In genomic region chr4:173213296-173213695, GRCh38 we compare ENCODE assay signal across 25 cellular contexts.
"Had no signal": no experiment of that assay in that cellular context is flagged by ENCODE, and none has a peak within 500 bp of the region (broad histone marks: within the 10 kb centered on the region; RNA-seq: fewer than 3 reads in every experiment).

No MANE protein-coding gene starts in this region.

- H3K4me1 ChIP-seq: upper lobe of right lung had no signal

- H3K4me3 Mint-ChIP-seq: activated B cell treated with CpG ODN at 0.5 μM for 24 hours; activated CD4-positive, alpha-beta memory T cell treated with anti-CD3 and anti-CD28 coated beads for 36 hours; activated CD4-positive, alpha-beta T cell treated with anti-CD3 and anti-CD28 coated beads for 36 hours; activated naive CD8-positive, alpha-beta T cell treated with anti-CD3 and anti-CD28 coated beads, Interleukin-2, amount 10 ng/mL, durations not matched to agents 7 days and 5 days; endodermal cell; immature natural killer cell; naive thymus-derived CD8-positive, alpha-beta T cell had no signal

- H3K9me3 Mint-ChIP-seq: activated B cell treated with CpG ODN at 0.5 μM for 24 hours; activated CD4-positive, alpha-beta memory T cell treated with anti-CD3 and anti-CD28 coated beads for 36 hours; activated naive CD8-positive, alpha-beta T cell treated with anti-CD3 and anti-CD28 coated beads, Interleukin-2, amount 10 ng/mL, durations not matched to agents 7 days and 5 days; endodermal cell; immature natural killer cell; naive thymus-derived CD8-positive, alpha-beta T cell had no signal

- H3K4me2 ChIP-seq: hepatocyte had no signal

- H3K27ac Mint-ChIP-seq: activated B cell treated with CpG ODN at 0.5 μM for 24 hours; activated CD4-positive, alpha-beta memory T cell treated with anti-CD3 and anti-CD28 coated beads for 36 hours; activated CD4-positive, alpha-beta T cell treated with anti-CD3 and anti-CD28 coated beads for 36 hours; activated naive CD8-positive, alpha-beta T cell treated with anti-CD3 and anti-CD28 coated beads, Interleukin-2, amount 10 ng/mL, durations not matched to agents 7 days and 5 days; endodermal cell; immature natural killer cell; naive thymus-derived CD8-positive, alpha-beta T cell had no signal

- H2AFZ ChIP-seq: hepatocyte had no signal

- H3K9me3 ChIP-seq: left lung, right atrium auricular region, thyroid gland, upper lobe of right lung had no signal

- DNase-seq: activated B cell treated with CpG ODN at 0.5 μM for 24 hours; activated CD4-positive, alpha-beta memory T cell treated with anti-CD3 and anti-CD28 coated beads for 36 hours; activated CD4-positive, alpha-beta T cell treated with anti-CD3 and anti-CD28 coated beads for 36 hours; activated naive CD4-positive, alpha-beta T cell treated with Interleukin-2 at 50 U/mL for 16 hours; activated naive CD8-positive, alpha-beta T cell treated with anti-CD3 and anti-CD28 coated beads, Interleukin-2, amount 10 ng/mL, durations not matched to agents 7 days and 5 days; activated T-cell treated with anti-CD3 and anti-CD28 coated beads, Interleukin-2, amount 50 U/mL, for 48 hours; amniotic stem cell; cerebellar nuclear complex; cortex of kidney; endodermal cell; glutamatergic neuron; immature natural killer cell; kidney glomerular epithelial cell; left lung; naive thymus-derived CD8-positive, alpha-beta T cell; stimulated activated CD4-positive, alpha-beta T cell treated with anti-CD3 and anti-CD28 coated beads, Interleukin-12 subunit alpha, Interleukin-12 subunit beta, amount 100 ng/mL, for 4 hours; stimulated activated CD4-positive, alpha-beta T cell treated with anti-CD3 and anti-CD28 coated beads, Interleukin-4, amount 100 ng/mL, for 4 hours; stimulated activated naive CD8-positive, alpha-beta T cell treated with anti-CD3 and anti-CD28 coated beads, Interleukin-15, Interleukin-2, amounts not matched to agents 100 U/mL and 50 U/mL, for 24 hours; T1000; thyroid gland; upper lobe of right lung had no signal

- H3K27ac ChIP-seq: epithelial cell of prostate, hepatocyte, left lung, right atrium auricular region, thyroid gland, upper lobe of right lung had no signal

- H3K4me3 ChIP-seq: hepatocyte, left lung, lung, right atrium auricular region, thyroid gland, upper lobe of right lung had no signal

- H3K27me3 Mint-ChIP-seq: activated B cell treated with CpG ODN at 0.5 μM for 24 hours; activated CD4-positive, alpha-beta memory T cell treated with anti-CD3 and anti-CD28 coated beads for 36 hours; activated CD4-positive, alpha-beta T cell treated with anti-CD3 and anti-CD28 coated beads for 36 hours; activated naive CD8-positive, alpha-beta T cell treated with anti-CD3 and anti-CD28 coated beads, Interleukin-2, amount 10 ng/mL, durations not matched to agents 7 days and 5 days; naive thymus-derived CD8-positive, alpha-beta T cell had no signal

- H3K36me3 ChIP-seq: left lung, right atrium auricular region, thyroid gland, upper lobe of right lung had no signal

- ATAC-seq: activated CD4-positive, alpha-beta T cell treated with anti-CD3 and anti-CD28 coated beads for 36 hours; left lung; naive thymus-derived CD8-positive, alpha-beta T cell; stimulated activated naive CD8-positive, alpha-beta T cell treated with anti-CD3 and anti-CD28 coated beads, Interleukin-15, Interleukin-2, amounts not matched to agents 100 U/mL and 50 U/mL, for 24 hours; upper lobe of right lung had no signal

- H3K27me3 ChIP-seq: hepatocyte, left lung, right atrium auricular region, thyroid gland, upper lobe of right lung had no signal
